ENCODE assay signal across 8 cellular contexts in genomic region chr16:50741225-50741807, GRCh38. TPM values are rescaled to one million over a fixed set of nuclear protein-coding genes. Genes with fewer than 3 reads are reported as not detected.
A peak's percentile ranks its signal among the peaks of the same experiment; 100 is the strongest.
DNase-seq lines count a peak whose midpoint lies in the region; ATAC-seq and TF ChIP-seq lines count a peak whose summit lies in the region.

No MANE protein-coding gene starts in this region.

- H3K36me3 ChIP-seq in HUES64 (ENCODE audit: insufficient read depth, low read length) (no peaks in the 10 kb centered on the region), muscle layer of colon (ENCODE audit: insufficient read depth, low read length) (no peaks in the 10 kb centered on the region)

- TF ChIP-seq CTCF in choroid plexus epithelial cell (conservative IDR thresholded peaks at IDR 0.05; ENCODE audit: low read depth, low read length): no peak

- H3K9me3 ChIP-seq in HUES64 (ENCODE audit: insufficient read depth, low read depth, low read length) (no peaks in the 10 kb centered on the region), muscle layer of colon (ENCODE audit: low read length) (no peaks in the 10 kb centered on the region)

- H3K27me3 ChIP-seq in HUES64 (ENCODE audit: insufficient read depth, low read length) (no peaks in the 10 kb centered on the region), muscle layer of colon (ENCODE audit: control insufficient read depth in 1 of 2, insufficient read depth in 2 of 2, low read length in 2 of 2) (no peaks in the 10 kb centered on the region)

- peaks cover 20% of the 10 kb centered on the region for H3K4me1 ChIP-seq in HUES64 (ENCODE audit: insufficient read depth, low read length)
- peaks cover 11% of the 10 kb centered on the region for H3K4me1 ChIP-seq in muscle layer of colon (ENCODE audit: insufficient read depth, low read length)

- no peak overlapping the region for H3K9ac ChIP-seq in HUES64 (ENCODE audit: low read depth, low read length)
- H3K9ac ChIP-seq in muscle layer of colon (ENCODE audit: low read length): peak overlapping the region; percentile 37

- no peak overlapping the region for H3K27ac ChIP-seq in HUES64 (ENCODE audit: low read depth, low read length)
- H3K27ac ChIP-seq in muscle layer of colon (ENCODE audit: low read depth, low read length): peak overlapping the region; percentile 5

- ATAC-seq in GM19023 (IDR thresholded peaks at IDR 0.05; ENCODE audit: unreplicated experiment) (peak; percentile 1), HG02623 (IDR thresholded peaks at IDR 0.05; ENCODE audit: unreplicated experiment) (no peak)

- 14% methylated on average over 24 of the region's 24 CpGs for WGBS in HUES64

- peak overlapping the region; percentile 42 for H3K4me3 ChIP-seq in HUES64 (ENCODE audit: low read length)
- H3K4me3 ChIP-seq in choroid plexus epithelial cell (ENCODE audit: low read depth, low read length): peak overlapping the region; percentile 56
- H3K4me3 ChIP-seq in muscle layer of colon (ENCODE audit: low read depth in 1 of 2, low read length in 2 of 2): peak overlapping the region; percentile 55 to 63

- no peak for DNase-seq in choroid plexus epithelial cell (ENCODE audit: low read depth)
- DNase-seq in DMS153 treated with DMSO at 0.1 percent for 48 hours (lab: John Stamatoyannopoulos, UW; ENCODE audit: unreplicated experiment): no peak
- DNase-seq in NCI-H2107 treated with DMSO at 0.1 percent for 48 hours (lab: John Stamatoyannopoulos, UW; ENCODE audit: unreplicated experiment): no peak
- DNase-seq in mucosa of gallbladder (ENCODE audit: low spot score): no peak

RNA-seq across cellular contexts. Expression of gene CYLD, which starts 0.6 kb away (rescaled TPM):
- 8.9 TPM for polyA plus RNA-seq in HUES64 (2013, experiment 1 of 2)
- 7.5 TPM for polyA plus RNA-seq in HUES64 (2013, experiment 2 of 2)
- 38.5 TPM for total RNA-seq in mucosa of gallbladder

RNA-seq across cellular contexts. Expression of gene NOD2, which starts 47.9 kb away (rescaled TPM):
- 0.10 TPM for polyA plus RNA-seq in HUES64 (2013, experiment 1 of 2)
- 0.44 TPM for polyA plus RNA-seq in HUES64 (2013, experiment 2 of 2)
- total RNA-seq in mucosa of gallbladder: 1.5 TPM
